8 cellular contexts compared by ENCODE assay signal in genomic region chr2:68250652-68251186, GRCh38. TPM values are rescaled to one million over a fixed set of nuclear protein-coding genes. Genes with fewer than 3 reads are reported as not detected.
DNase-seq lines count a peak whose midpoint lies in the region; TF ChIP-seq lines count a peak whose summit lies in the region.

No MANE protein-coding gene starts in this region.

- no peak for TF ChIP-seq POLR2A in suprapubic skin (IDR thresholded peaks at IDR 0.05)

- no peaks in the 10 kb centered on the region for H3K9me3 ChIP-seq in suprapubic skin

- peaks cover 70% of the 10 kb centered on the region for H3K4me1 ChIP-seq in suprapubic skin

- peaks cover 27% of the 10 kb centered on the region for H3K4me1 Mint-ChIP-seq in T-helper 2 cell treated with Interferon-gamma antibody and Interleukin-4, amounts not matched to agents 5 μg/mL and 100 μg/mL, for 36 hours (ENCODE audit: low read depth)
- peaks cover 24% of the 10 kb centered on the region for H3K4me1 Mint-ChIP-seq in activated naive CD8-positive, alpha-beta T cell treated with anti-CD3 and anti-CD28 coated beads for 36 hours

- DNase-seq in T-helper 2 cell treated with Interferon-gamma antibody and Interleukin-4, amounts not matched to agents 5 μg/mL and 100 μg/mL, for 36 hours (ENCODE audit: low spot score), result no peak
- DNase-seq in T-helper 2 cell (no peak), kidney epithelial cell (ENCODE audit: low read depth) (no peak), suprapubic skin (ENCODE audit: low spot score in 2 of 2) (no peak), NCI-H1417 treated with DMSO at 0.1 percent for 48 hours (lab: John Stamatoyannopoulos, UW) (no peak), A172 (ENCODE audit: low spot score) (no peak)
- no peak for DNase-seq in activated naive CD8-positive, alpha-beta T cell treated with anti-CD3 and anti-CD28 coated beads for 36 hours
- DNase-seq in stimulated activated CD8-positive, alpha-beta memory T cell treated with anti-CD3 and anti-CD28 coated beads, Interleukin-4, amount 100 ng/mL, for 48 hours, result no peak

- H3K27me3 ChIP-seq in kidney epithelial cell (ENCODE audit: control insufficient read depth, insufficient read depth, low read length), result no peaks in the 10 kb centered on the region
- H3K27me3 ChIP-seq in suprapubic skin, result no peaks in the 10 kb centered on the region

- no peaks in the 10 kb centered on the region for H3K9me3 Mint-ChIP-seq in T-helper 2 cell treated with Interferon-gamma antibody and Interleukin-4, amounts not matched to agents 5 μg/mL and 100 μg/mL, for 36 hours
- no peaks in the 10 kb centered on the region for H3K9me3 Mint-ChIP-seq in activated naive CD8-positive, alpha-beta T cell treated with anti-CD3 and anti-CD28 coated beads for 36 hours

- no peaks in the 10 kb centered on the region for H3K36me3 ChIP-seq in kidney epithelial cell (ENCODE audit: control insufficient read depth, insufficient read depth, low read length)
- H3K36me3 ChIP-seq in suprapubic skin, result no peaks in the 10 kb centered on the region

- peak overlapping the region; percentile 96 for H3K4me3 Mint-ChIP-seq in T-helper 2 cell treated with Interferon-gamma antibody and Interleukin-4, amounts not matched to agents 5 μg/mL and 100 μg/mL, for 36 hours
- peak overlapping the region; percentile 97 for H3K4me3 Mint-ChIP-seq in activated naive CD8-positive, alpha-beta T cell treated with anti-CD3 and anti-CD28 coated beads for 36 hours

- peaks cover 17% of the 10 kb centered on the region for H3K36me3 Mint-ChIP-seq in T-helper 2 cell treated with Interferon-gamma antibody and Interleukin-4, amounts not matched to agents 5 μg/mL and 100 μg/mL, for 36 hours (ENCODE audit: low read depth)
- peaks cover 16% of the 10 kb centered on the region for H3K36me3 Mint-ChIP-seq in activated naive CD8-positive, alpha-beta T cell treated with anti-CD3 and anti-CD28 coated beads for 36 hours

- H3K27ac ChIP-seq in suprapubic skin, result peak overlapping the region; percentile 99

- 8% methylated on average over 15 of the region's 15 CpGs for WGBS in suprapubic skin

- no peaks in the 10 kb centered on the region for H3K27me3 Mint-ChIP-seq in T-helper 2 cell treated with Interferon-gamma antibody and Interleukin-4, amounts not matched to agents 5 μg/mL and 100 μg/mL, for 36 hours (ENCODE audit: low read depth)
- no peaks in the 10 kb centered on the region for H3K27me3 Mint-ChIP-seq in activated naive CD8-positive, alpha-beta T cell treated with anti-CD3 and anti-CD28 coated beads for 36 hours

- TF ChIP-seq CTCF in kidney epithelial cell (IDR thresholded peaks at IDR 0.05; ENCODE audit: insufficient read depth, low read length, poor library complexity, severe bottlenecking) (no peak), suprapubic skin (IDR thresholded peaks at IDR 0.05) (no peak)

- H3K27ac Mint-ChIP-seq in T-helper 2 cell treated with Interferon-gamma antibody and Interleukin-4, amounts not matched to agents 5 μg/mL and 100 μg/mL, for 36 hours, result peak overlapping the region; percentile 99
- peak overlapping the region; percentile 100 for H3K27ac Mint-ChIP-seq in activated naive CD8-positive, alpha-beta T cell treated with anti-CD3 and anti-CD28 coated beads for 36 hours

- H3K4me3 ChIP-seq in kidney epithelial cell (ENCODE audit: low read depth, low read length), result peak overlapping the region; percentile 98
- peak overlapping the region; percentile 82 for H3K4me3 ChIP-seq in suprapubic skin

- TF ChIP-seq EP300 in suprapubic skin (IDR thresholded peaks at IDR 0.05), result no peak

RNA-seq across cellular contexts. Expression of gene PPP3R1, which starts 1.6 kb away (rescaled TPM):
- 10 to 100 TPM; 80.8 to 93.2 TPM for total RNA-seq in activated naive CD8-positive, alpha-beta T cell treated with anti-CD3 and anti-CD28 coated beads for 36 hours
- total RNA-seq in kidney epithelial cell (32.8 and 33.7 TPM in 2 replicates), suprapubic skin (10 to 100 TPM; 31.3 to 40.0 (median 36.2) TPM)
- 18.0 and 24.5 TPM in 2 replicates for total RNA-seq in A172 (2014; rRNA removed; shearing (Covaris generic))
